ENCODE assay signal across 1 cellular context in the genomic region with DNA sequence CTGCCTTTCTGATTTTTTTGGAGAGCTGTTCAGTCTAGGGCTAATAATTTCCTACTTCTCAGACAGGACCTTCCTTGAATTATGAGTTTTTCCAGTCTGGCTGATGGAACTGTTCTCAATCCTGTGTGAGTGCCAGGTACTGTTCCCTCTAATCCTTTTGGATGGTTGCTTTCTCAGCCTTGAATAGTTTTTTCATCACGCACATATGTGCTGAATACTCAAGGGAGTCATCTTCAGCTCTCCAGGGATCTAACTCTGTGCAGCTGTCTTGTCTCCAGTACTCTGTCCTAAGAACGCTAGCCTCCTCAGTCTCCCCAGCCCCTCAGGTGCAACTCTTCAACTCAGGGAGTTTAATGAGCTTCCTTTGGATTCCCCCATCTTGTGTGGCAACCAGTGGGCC.
TF ChIP-seq lines count a peak whose summit lies in the region.

No MANE protein-coding gene starts in this region.

TF ChIP-seq in H1, 55 proteins besides CTCF, POLR2A, EP300 and RAD21 (continued from another document):
- TF ChIP-seq, protein P1, sequence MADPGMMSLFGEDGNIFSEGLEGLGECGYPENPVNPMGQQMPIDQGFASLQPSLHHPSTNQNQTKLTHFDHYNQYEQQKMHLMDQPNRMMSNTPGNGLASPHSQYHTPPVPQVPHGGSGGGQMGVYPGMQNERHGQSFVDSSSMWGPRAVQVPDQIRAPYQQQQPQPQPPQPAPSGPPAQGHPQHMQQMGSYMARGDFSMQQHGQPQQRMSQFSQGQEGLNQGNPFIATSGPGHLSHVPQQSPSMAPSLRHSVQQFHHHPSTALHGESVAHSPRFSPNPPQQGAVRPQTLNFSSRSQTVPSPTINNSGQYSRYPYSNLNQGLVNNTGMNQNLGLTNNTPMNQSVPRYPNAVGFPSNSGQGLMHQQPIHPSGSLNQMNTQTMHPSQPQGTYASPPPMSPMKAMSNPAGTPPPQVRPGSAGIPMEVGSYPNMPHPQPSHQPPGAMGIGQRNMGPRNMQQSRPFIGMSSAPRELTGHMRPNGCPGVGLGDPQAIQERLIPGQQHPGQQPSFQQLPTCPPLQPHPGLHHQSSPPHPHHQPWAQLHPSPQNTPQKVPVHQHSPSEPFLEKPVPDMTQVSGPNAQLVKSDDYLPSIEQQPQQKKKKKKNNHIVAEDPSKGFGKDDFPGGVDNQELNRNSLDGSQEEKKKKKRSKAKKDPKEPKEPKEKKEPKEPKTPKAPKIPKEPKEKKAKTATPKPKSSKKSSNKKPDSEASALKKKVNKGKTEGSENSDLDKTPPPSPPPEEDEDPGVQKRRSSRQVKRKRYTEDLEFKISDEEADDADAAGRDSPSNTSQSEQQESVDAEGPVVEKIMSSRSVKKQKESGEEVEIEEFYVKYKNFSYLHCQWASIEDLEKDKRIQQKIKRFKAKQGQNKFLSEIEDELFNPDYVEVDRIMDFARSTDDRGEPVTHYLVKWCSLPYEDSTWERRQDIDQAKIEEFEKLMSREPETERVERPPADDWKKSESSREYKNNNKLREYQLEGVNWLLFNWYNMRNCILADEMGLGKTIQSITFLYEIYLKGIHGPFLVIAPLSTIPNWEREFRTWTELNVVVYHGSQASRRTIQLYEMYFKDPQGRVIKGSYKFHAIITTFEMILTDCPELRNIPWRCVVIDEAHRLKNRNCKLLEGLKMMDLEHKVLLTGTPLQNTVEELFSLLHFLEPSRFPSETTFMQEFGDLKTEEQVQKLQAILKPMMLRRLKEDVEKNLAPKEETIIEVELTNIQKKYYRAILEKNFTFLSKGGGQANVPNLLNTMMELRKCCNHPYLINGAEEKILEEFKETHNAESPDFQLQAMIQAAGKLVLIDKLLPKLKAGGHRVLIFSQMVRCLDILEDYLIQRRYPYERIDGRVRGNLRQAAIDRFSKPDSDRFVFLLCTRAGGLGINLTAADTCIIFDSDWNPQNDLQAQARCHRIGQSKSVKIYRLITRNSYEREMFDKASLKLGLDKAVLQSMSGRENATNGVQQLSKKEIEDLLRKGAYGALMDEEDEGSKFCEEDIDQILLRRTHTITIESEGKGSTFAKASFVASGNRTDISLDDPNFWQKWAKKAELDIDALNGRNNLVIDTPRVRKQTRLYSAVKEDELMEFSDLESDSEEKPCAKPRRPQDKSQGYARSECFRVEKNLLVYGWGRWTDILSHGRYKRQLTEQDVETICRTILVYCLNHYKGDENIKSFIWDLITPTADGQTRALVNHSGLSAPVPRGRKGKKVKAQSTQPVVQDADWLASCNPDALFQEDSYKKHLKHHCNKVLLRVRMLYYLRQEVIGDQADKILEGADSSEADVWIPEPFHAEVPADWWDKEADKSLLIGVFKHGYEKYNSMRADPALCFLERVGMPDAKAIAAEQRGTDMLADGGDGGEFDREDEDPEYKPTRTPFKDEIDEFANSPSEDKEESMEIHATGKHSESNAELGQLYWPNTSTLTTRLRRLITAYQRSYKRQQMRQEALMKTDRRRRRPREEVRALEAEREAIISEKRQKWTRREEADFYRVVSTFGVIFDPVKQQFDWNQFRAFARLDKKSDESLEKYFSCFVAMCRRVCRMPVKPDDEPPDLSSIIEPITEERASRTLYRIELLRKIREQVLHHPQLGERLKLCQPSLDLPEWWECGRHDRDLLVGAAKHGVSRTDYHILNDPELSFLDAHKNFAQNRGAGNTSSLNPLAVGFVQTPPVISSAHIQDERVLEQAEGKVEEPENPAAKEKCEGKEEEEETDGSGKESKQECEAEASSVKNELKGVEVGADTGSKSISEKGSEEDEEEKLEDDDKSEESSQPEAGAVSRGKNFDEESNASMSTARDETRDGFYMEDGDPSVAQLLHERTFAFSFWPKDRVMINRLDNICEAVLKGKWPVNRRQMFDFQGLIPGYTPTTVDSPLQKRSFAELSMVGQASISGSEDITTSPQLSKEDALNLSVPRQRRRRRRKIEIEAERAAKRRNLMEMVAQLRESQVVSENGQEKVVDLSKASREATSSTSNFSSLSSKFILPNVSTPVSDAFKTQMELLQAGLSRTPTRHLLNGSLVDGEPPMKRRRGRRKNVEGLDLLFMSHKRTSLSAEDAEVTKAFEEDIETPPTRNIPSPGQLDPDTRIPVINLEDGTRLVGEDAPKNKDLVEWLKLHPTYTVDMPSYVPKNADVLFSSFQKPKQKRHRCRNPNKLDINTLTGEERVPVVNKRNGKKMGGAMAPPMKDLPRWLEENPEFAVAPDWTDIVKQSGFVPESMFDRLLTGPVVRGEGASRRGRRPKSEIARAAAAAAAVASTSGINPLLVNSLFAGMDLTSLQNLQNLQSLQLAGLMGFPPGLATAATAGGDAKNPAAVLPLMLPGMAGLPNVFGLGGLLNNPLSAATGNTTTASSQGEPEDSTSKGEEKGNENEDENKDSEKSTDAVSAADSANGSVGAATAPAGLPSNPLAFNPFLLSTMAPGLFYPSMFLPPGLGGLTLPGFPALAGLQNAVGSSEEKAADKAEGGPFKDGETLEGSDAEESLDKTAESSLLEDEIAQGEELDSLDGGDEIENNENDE (IDR thresholded peaks at IDR 0.05; ENCODE audit: insufficient replicate concordance, low read length): no peak
- no peak for TF ChIP-seq RBBP5 (IDR thresholded peaks at IDR 0.05; ENCODE audit: borderline replicate concordance, low read depth, low read length)
- TF ChIP-seq SP1 (IDR thresholded peaks at IDR 0.05; ENCODE audit: low read depth, low read length): no peak
- TF ChIP-seq CREB1 (IDR thresholded peaks at IDR 0.05): no peak
- TF ChIP-seq POU5F1 (IDR thresholded peaks at IDR 0.05; ENCODE audit: low read depth, low read length): no peak
- no peak for TF ChIP-seq CBX5 (IDR thresholded peaks at IDR 0.05; ENCODE audit: low read depth, low read length)
- TF ChIP-seq SIN3A (conservative IDR thresholded peaks at IDR 0.05 in 1 of 2, IDR thresholded peaks at IDR 0.05 in 1 of 2; ENCODE audit: low read depth in 1 of 2, low read length in 2 of 2): no peak
- TF ChIP-seq EGR1 (IDR thresholded peaks at IDR 0.05; ENCODE audit: borderline replicate concordance, low read depth, low read length): no peak
- TF ChIP-seq, protein P2, sequence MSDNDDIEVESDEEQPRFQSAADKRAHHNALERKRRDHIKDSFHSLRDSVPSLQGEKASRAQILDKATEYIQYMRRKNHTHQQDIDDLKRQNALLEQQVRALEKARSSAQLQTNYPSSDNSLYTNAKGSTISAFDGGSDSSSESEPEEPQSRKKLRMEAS (IDR thresholded peaks at IDR 0.05): no peak
- TF ChIP-seq SIX5 (IDR thresholded peaks at IDR 0.05; ENCODE audit: low read depth, low read length): no peak
- TF ChIP-seq RFX5 (IDR thresholded peaks at IDR 0.05; ENCODE audit: borderline replicate concordance, low read depth, low read length): no peak
- TF ChIP-seq PHF8 (conservative IDR thresholded peaks at IDR 0.05; ENCODE audit: low read depth, low read length): no peak
- no peak for TF ChIP-seq SAP30 (IDR thresholded peaks at IDR 0.05; ENCODE audit: insufficient read depth, insufficient replicate concordance, low read length)
- TF ChIP-seq BACH1 (IDR thresholded peaks at IDR 0.05; ENCODE audit: low read length): no peak
- no peak for TF ChIP-seq KDM5A (IDR thresholded peaks at IDR 0.05; ENCODE audit: low read length)
